ENCODE assay signal across 20 cellular contexts in genomic region chr3:42143440-42143839, GRCh38.
"Had no signal": no experiment of that assay in that cellular context is flagged by ENCODE, and none has a peak within 500 bp of the region (broad histone marks: within the 10 kb centered on the region; RNA-seq: fewer than 3 reads in every experiment).

No MANE protein-coding gene starts in this region.

- H3K27ac ChIP-seq: SJSA1, SK-N-MC had no signal

- H3K36me3 ChIP-seq: MG63, SJSA1 had no signal

- H3K27me3 ChIP-seq: MG63, SJSA1 had no signal

- H3K4me1 ChIP-seq: SJSA1 had no signal

- DNase-seq: KBM-7, MG63, NCI-H1092, NCI-H1105 treated with DMSO at 0.1 percent for 48 hours, NCI-H1417 treated with DMSO at 0.1 percent for 48 hours, NCI-H146, NCI-H1694 treated with DMSO at 0.1 percent for 48 hours, NCI-H1930, NCI-H2081, NCI-H2107, NCI-H2227 treated with DMSO at 0.1 percent for 48 hours, NCI-H524, NCI-H526 treated with DMSO at 0.1 percent for 48 hours, NCI-H774, Right ventricle myocardium superior, RPMI8226, SIG-M5, SW 1271 had no signal

- H3K9me3 ChIP-seq: MG63, SJSA1 had no signal

- H3K4me3 ChIP-seq: MG63, SJSA1, SK-N-MC had no signal
